8 cellular contexts compared by ENCODE assay signal in genomic region chr7:100675581-100676350, GRCh38. TPM values are rescaled to one million over a fixed set of nuclear protein-coding genes. Genes with fewer than 3 reads are reported as not detected.
A peak's percentile ranks its signal among the peaks of the same experiment; 100 is the strongest.
DNase-seq lines count a peak whose midpoint lies in the region; ATAC-seq, FAIRE-seq and TF ChIP-seq lines count a peak whose summit lies in the region.

No MANE protein-coding gene starts in this region.

- DNase-seq in GM12892 (ENCODE audit: insufficient read length) (peak; percentile 77), NT2/D1 (ENCODE audit: low read depth, low spot score) (no peak), HPDE6-E6E7 (ENCODE audit: extremely low spot score) (no peak)
- DNase-seq in activated T-cell treated with anti-CD3 and anti-CD28 coated beads, Interleukin-2, amount 50 U/mL, for 1 hour, result peak; percentile 87
- DNase-seq in stimulated activated CD8-positive, alpha-beta memory T cell treated with anti-CD3 and anti-CD28 coated beads, Interleukin-7, amount 100 ng/mL, for 1 hour (ENCODE audit: low read depth in 2 of 2), result peak; percentile 67 to 69

- peak overlapping the region; percentile 50 for H3K9ac ChIP-seq in NT2/D1 (ENCODE audit: insufficient read length, low read depth)

- FAIRE-seq in GM12892 (lab: Jason Lieb, UNC), result peak; percentile 85

- ATAC-seq in HG02840 (IDR thresholded peaks at IDR 0.05; ENCODE audit: low FRiP score, unreplicated experiment), result peak; percentile 32

- H3K36me3 ChIP-seq in NT2/D1 (ENCODE audit: insufficient read depth, insufficient read length, low read length) (peaks cover 41% of the 10 kb centered on the region), esophagus (ENCODE audit: control insufficient read depth in 2 of 2, insufficient read depth in 2 of 2, low read length in 1 of 2) (peaks cover 16 to 31% of the 10 kb centered on the region in 2 donors), muscle layer of duodenum (ENCODE audit: control insufficient read depth in 1 of 2, insufficient read depth in 2 of 2, low read length in 2 of 2) (peaks cover 22 to 33% of the 10 kb centered on the region in 2 donors)

- H3K27me3 ChIP-seq in NT2/D1 (ENCODE audit: insufficient read depth, insufficient read length) (peaks cover 2% of the 10 kb centered on the region), esophagus (ENCODE audit: control insufficient read depth in 1 of 2, insufficient read depth in 2 of 2, low read length in 2 of 2) (no peaks in the 10 kb centered on the region), muscle layer of duodenum (ENCODE audit: low read depth, low read length) (no peaks in the 10 kb centered on the region)

- H3K4me1 ChIP-seq in NT2/D1 (ENCODE audit: insufficient read depth, insufficient read length) (peaks cover 13% of the 10 kb centered on the region), esophagus (ENCODE audit: control insufficient read depth in 2 of 2, insufficient read depth in 2 of 2, low read length in 1 of 2) (peaks cover 8 to 10% of the 10 kb centered on the region in 2 donors), muscle layer of duodenum (ENCODE audit: control insufficient read depth in 1 of 2, insufficient read depth in 2 of 2, low read length in 2 of 2) (peaks cover 0 to 17% of the 10 kb centered on the region in 2 donors)

- H3K27ac ChIP-seq in esophagus (ENCODE audit: low read depth in 2 of 2, low read length in 1 of 2), result peak overlapping the region; percentile 96 to 97
- H3K27ac ChIP-seq in muscle layer of duodenum (ENCODE audit: low read length), result peak overlapping the region; percentile 8

- H3K4me3 ChIP-seq in NT2/D1 (ENCODE audit: insufficient read length, low read depth), result peak overlapping the region; percentile 42
- H3K4me3 ChIP-seq in esophagus (ENCODE audit: low read depth in 1 of 2, low read length in 2 of 2), result peak overlapping the region; percentile 86 to 96
- peak overlapping the region; percentile 53 to 98 for H3K4me3 ChIP-seq in muscle layer of duodenum (ENCODE audit: low read depth in 1 of 2, low read length in 2 of 2)

- H3K9me3 ChIP-seq in NT2/D1 (ENCODE audit: insufficient read depth, low read length) (no peaks in the 10 kb centered on the region), esophagus (ENCODE audit: control insufficient read depth in 2 of 2, insufficient read depth in 1 of 2, low read depth in 1 of 2, low read length in 1 of 2) (no peaks in the 10 kb centered on the region), muscle layer of duodenum (ENCODE audit: control insufficient read depth in 1 of 2, low read length in 2 of 2) (no peaks in the 10 kb centered on the region)

- WGBS in esophagus, 2 donors, result 1 to 4% methylated on average over 43 to 59 of the region's 59 CpGs

- TF ChIP-seq POLR2A in GM12892 (IDR thresholded peaks at IDR 0.05; ENCODE audit: low read depth, low read length), result no peak

RNA-seq across cellular contexts. Expression of gene GNB2, which starts 2.2 kb away (rescaled TPM):
- polyA plus RNA-seq in GM12892 (2012; ENCODE audit: missing spikeins), result 102 TPM
- 100 to 1,000 TPM; 147 to 284 TPM for polyA plus RNA-seq in esophagus

RNA-seq across cellular contexts. Expression of gene GIGYF1, which starts 18.3 kb away (rescaled TPM):
- polyA plus RNA-seq in GM12892 (2012; ENCODE audit: missing spikeins), result 11.9 TPM
- polyA plus RNA-seq in esophagus, result 10 to 100 TPM; 11.1 to 28.1 TPM

RNA-seq across cellular contexts. Expression of gene ACTL6B, which starts 19.5 kb away (rescaled TPM):
- polyA plus RNA-seq in GM12892 (2012; ENCODE audit: missing spikeins), result not detected
- not detected for polyA plus RNA-seq in esophagus

RNA-seq across cellular contexts. Expression of gene POP7, which starts 30.2 kb away (rescaled TPM):
- 32.7 TPM for polyA plus RNA-seq in GM12892 (2012; ENCODE audit: missing spikeins)
- polyA plus RNA-seq in esophagus, result 10 to 100 TPM; 29.4 to 42.1 TPM

RNA-seq across cellular contexts. Expression of gene TFR2, which starts 34.4 kb away (rescaled TPM):
- 4.0 TPM for polyA plus RNA-seq in GM12892 (2012; ENCODE audit: missing spikeins)
- under 1 TPM; 0.41 to 0.53 TPM for polyA plus RNA-seq in esophagus

Comparison
In these comparisons a context has a peak if more than half of its experiments do, and no peak if none do; other contexts are left out.
1. DNase-seq: peak in GM12892 (single experiment), activated T-cell treated with anti-CD3 and anti-CD28 coated beads, Interleukin-2, amount 50 U/mL, for 1 hour (single experiment) and stimulated activated CD8-positive, alpha-beta memory T cell treated with anti-CD3 and anti-CD28 coated beads, Interleukin-7, amount 100 ng/mL, for 1 hour (2 of 2); none in NT2/D1 (single experiment) and HPDE6-E6E7 (single experiment).
2. Peak in every context shown above with its lines, with median percentiles within 50 percentile points of each other: H3K4me3 ChIP-seq.